In the genomic region with DNA sequence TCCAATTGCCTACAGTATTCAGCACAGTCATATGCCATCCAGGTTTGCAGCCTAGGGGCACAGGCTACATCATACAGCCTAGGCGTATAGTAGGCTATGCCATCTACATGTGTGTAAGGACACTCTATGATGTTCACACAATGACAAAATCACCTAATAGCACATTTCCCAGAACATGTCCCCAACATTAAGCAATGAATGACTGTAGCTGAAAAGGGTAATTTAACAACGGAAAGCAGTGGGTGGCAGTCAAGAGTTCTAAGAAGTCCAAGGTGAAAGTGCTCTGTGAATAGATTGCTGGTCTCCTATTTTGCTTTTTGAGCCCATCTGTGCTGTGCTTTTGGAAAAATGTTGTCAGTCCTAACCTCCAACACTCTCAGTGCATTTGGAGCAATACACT, we compare ENCODE assay signal across 11 cellular contexts.
DNase-seq lines count a peak whose midpoint lies in the region; ATAC-seq lines count a peak whose summit lies in the region.
"Had no signal": no experiment of that assay in that cellular context is flagged by ENCODE, and none has a peak within 500 bp of the region (broad histone marks: within the 10 kb centered on the region; RNA-seq: fewer than 3 reads in every experiment).

No MANE protein-coding gene starts in this region.

- H3K4me3 Mint-ChIP-seq in activated naive CD4-positive, alpha-beta T cell treated with anti-CD3 and anti-CD28 coated beads, Interleukin-2, amount 50 U/mL, for 24 hours, result no peak overlapping the region
- H3K4me3 Mint-ChIP-seq in activated T-helper 2 cell treated with anti-CD3 and anti-CD28 coated beads, Interferon-gamma antibody, Interleukin-2, Interleukin-4, amounts not matched to agents 10 μg/mL and 5 μg/mL and 100 μg/mL, durations not matched to agents 14 hours and 24 hours and 36 hours (ENCODE audit: low read depth), result no peak overlapping the region

- peak; percentile 77 for ATAC-seq in stimulated activated naive CD8-positive, alpha-beta T cell treated with anti-CD3 and anti-CD28 coated beads, Interleukin-15, Interleukin-2, amounts not matched to agents 100 U/mL and 50 U/mL, for 24 hours

- peaks cover 8% of the 10 kb centered on the region for H3K9me3 Mint-ChIP-seq in activated naive CD4-positive, alpha-beta T cell treated with anti-CD3 and anti-CD28 coated beads, Interleukin-2, amount 50 U/mL, for 24 hours
- peaks cover 13% of the 10 kb centered on the region for H3K9me3 Mint-ChIP-seq in activated T-helper 2 cell treated with anti-CD3 and anti-CD28 coated beads, Interferon-gamma antibody, Interleukin-2, Interleukin-4, amounts not matched to agents 10 μg/mL and 5 μg/mL and 100 μg/mL, durations not matched to agents 14 hours and 24 hours and 36 hours

- intact Hi-C loops in activated T-helper 2 cell treated with anti-CD3 and anti-CD28 coated beads, Interferon-gamma antibody, Interleukin-2, Interleukin-4, amounts not matched to agents 10 μg/mL and 5 μg/mL and 100 μg/mL, durations not matched to agents 14 hours and 24 hours and 36 hours (cut with micrococcal nuclease), result loop anchor here (1.0 to 10.0 kb wide), 10 partner anchors 60 to 510 kb away; no protein-coding TSS in a partner anchor
- intact Hi-C loops in head of caudate nucleus (cut with DNase I), result no loop called here

- no peaks in the 10 kb centered on the region for H3K27me3 Mint-ChIP-seq in activated naive CD4-positive, alpha-beta T cell treated with anti-CD3 and anti-CD28 coated beads, Interleukin-2, amount 50 U/mL, for 24 hours
- peaks cover 18% of the 10 kb centered on the region for H3K27me3 Mint-ChIP-seq in activated T-helper 2 cell treated with anti-CD3 and anti-CD28 coated beads, Interferon-gamma antibody, Interleukin-2, Interleukin-4, amounts not matched to agents 10 μg/mL and 5 μg/mL and 100 μg/mL, durations not matched to agents 14 hours and 24 hours and 36 hours (ENCODE audit: low read depth)

- H3K4me1 Mint-ChIP-seq in activated naive CD4-positive, alpha-beta T cell treated with anti-CD3 and anti-CD28 coated beads, Interleukin-2, amount 50 U/mL, for 24 hours, result peaks cover 15% of the 10 kb centered on the region
- peaks cover 28% of the 10 kb centered on the region for H3K4me1 Mint-ChIP-seq in activated T-helper 2 cell treated with anti-CD3 and anti-CD28 coated beads, Interferon-gamma antibody, Interleukin-2, Interleukin-4, amounts not matched to agents 10 μg/mL and 5 μg/mL and 100 μg/mL, durations not matched to agents 14 hours and 24 hours and 36 hours (ENCODE audit: low read depth)

- no peak for DNase-seq in activated naive CD4-positive, alpha-beta T cell treated with anti-CD3 and anti-CD28 coated beads, Interleukin-2, amount 50 U/mL, for 16 hours
- peak; percentile 23 for DNase-seq in HT-29 (ENCODE audit: low spot score)
- DNase-seq in activated T-helper 2 cell treated with anti-CD3 and anti-CD28 coated beads, Interferon-gamma antibody, Interleukin-2, Interleukin-4, amounts not matched to agents 10 μg/mL and 5 μg/mL and 100 μg/mL, durations not matched to agents 14 hours and 24 hours and 36 hours (ENCODE audit: low spot score), result no peak
- DNase-seq in stimulated activated naive CD8-positive, alpha-beta T cell treated with anti-CD3 and anti-CD28 coated beads, Interleukin-15, Interleukin-2, amounts not matched to agents 100 U/mL and 50 U/mL, for 24 hours, result peak; percentile 11
- DNase-seq in head of caudate nucleus, result no peak
- DNase-seq in globus pallidus (ENCODE audit: low spot score), result no peak
- DNase-seq in SIG-M5 treated with dmso at 0.1 percent for 504 hours (lab: John Stamatoyannopoulos, UW; ENCODE audit: unreplicated experiment), result no peak
- DNase-seq: effector CD8-positive, alpha-beta T cell; NCI-H2081; occipital lobe had no signal

- peak overlapping the region; percentile 33 for H3K27ac Mint-ChIP-seq in activated naive CD4-positive, alpha-beta T cell treated with anti-CD3 and anti-CD28 coated beads, Interleukin-2, amount 50 U/mL, for 24 hours
- H3K27ac Mint-ChIP-seq in activated T-helper 2 cell treated with anti-CD3 and anti-CD28 coated beads, Interferon-gamma antibody, Interleukin-2, Interleukin-4, amounts not matched to agents 10 μg/mL and 5 μg/mL and 100 μg/mL, durations not matched to agents 14 hours and 24 hours and 36 hours, result peak overlapping the region; percentile 75

- peaks cover 4% of the 10 kb centered on the region for H3K36me3 Mint-ChIP-seq in activated naive CD4-positive, alpha-beta T cell treated with anti-CD3 and anti-CD28 coated beads, Interleukin-2, amount 50 U/mL, for 24 hours
- H3K36me3 Mint-ChIP-seq in activated T-helper 2 cell treated with anti-CD3 and anti-CD28 coated beads, Interferon-gamma antibody, Interleukin-2, Interleukin-4, amounts not matched to agents 10 μg/mL and 5 μg/mL and 100 μg/mL, durations not matched to agents 14 hours and 24 hours and 36 hours (ENCODE audit: low read depth), result peaks cover 4% of the 10 kb centered on the region

Comparison
In these comparisons a context has a peak if more than half of its experiments do, and no peak if none do; other contexts are left out.
1. DNase-seq: peak in HT-29 (single experiment) and stimulated activated naive CD8-positive, alpha-beta T cell treated with anti-CD3 and anti-CD28 coated beads, Interleukin-15, Interleukin-2, amounts not matched to agents 100 U/mL and 50 U/mL, for 24 hours (single experiment); none in activated naive CD4-positive, alpha-beta T cell treated with anti-CD3 and anti-CD28 coated beads, Interleukin-2, amount 50 U/mL, for 16 hours (single experiment), activated T-helper 2 cell treated with anti-CD3 and anti-CD28 coated beads, Interferon-gamma antibody, Interleukin-2, Interleukin-4, amounts not matched to agents 10 μg/mL and 5 μg/mL and 100 μg/mL, durations not matched to agents 14 hours and 24 hours and 36 hours (single experiment), head of caudate nucleus (0 of 42), globus pallidus (single experiment) and SIG-M5 treated with dmso at 0.1 percent for 504 hours (single experiment).